8 cellular contexts compared by ENCODE assay signal in genomic region chr20:31587545-31588389, GRCh38. TPM values are rescaled to one million over a fixed set of nuclear protein-coding genes. Genes with fewer than 3 reads are reported as not detected.
A peak's percentile ranks its signal among the peaks of the same experiment; 100 is the strongest.
DNase-seq lines count a peak whose midpoint lies in the region; TF ChIP-seq lines count a peak whose summit lies in the region.

No MANE protein-coding gene starts in this region.

- DNase-seq in AG20443 (ENCODE audit: low spot score) (peak; percentile 61), HFFc6 (no peak), adrenal gland (peak in 1 of 7 donors; percentile 42), smooth muscle cell (lab: John Stamatoyannopoulos, UW; ENCODE audit: unreplicated experiment) (no peak), DMS153 (lab: John Stamatoyannopoulos, UW) (no peak), cerebellar nuclear complex (lab: John Stamatoyannopoulos, UW) (no peak)
- no peak for DNase-seq in stimulated activated CD8-positive, alpha-beta memory T cell treated with anti-CD3 and anti-CD28 coated beads, Interleukin-4, amount 100 ng/mL, for 48 hours

- peak overlapping the region; percentile 85 for H3K4me3 Mint-ChIP-seq in HFFc6

- no peaks in the 10 kb centered on the region for H3K79me2 ChIP-seq in smooth muscle cell (ENCODE audit: low read depth)

- TF ChIP-seq CTCF in HFFc6 (IDR thresholded peaks at IDR 0.05): no peak
- no peak for TF ChIP-seq CTCF in adrenal gland (IDR thresholded peaks at IDR 0.05)
- TF ChIP-seq CTCF in smooth muscle cell (IDR thresholded peaks at IDR 0.05; ENCODE audit: borderline replicate concordance, insufficient read depth, poor library complexity, severe bottlenecking): no peak

- 4 to 24% (median 7%) methylated on average over 12 to 76 of the region's 76 CpGs for WGBS in adrenal gland, 4 donors
- WGBS in smooth muscle cell (ENCODE audit: low lambda C conversion rate): 8% methylated on average over 75 of the region's 76 CpGs

- TF ChIP-seq POLR2A in adrenal gland (IDR thresholded peaks at IDR 0.05): no peak

- peak overlapping the region; percentile 83 for H3K4me2 ChIP-seq in smooth muscle cell

- peak overlapping the region in 2 of 4 donors; percentile 18 to 51 for H3K4me3 ChIP-seq in adrenal gland
- H3K4me3 ChIP-seq in iPS-11a (ENCODE audit: low read depth, low read length): peak overlapping the region; percentile 13
- peak overlapping the region; percentile 53 for H3K4me3 ChIP-seq in smooth muscle cell

- H3K9me3 ChIP-seq in adrenal gland (replicated peaks in 1 of 3) (no peaks in the 10 kb centered on the region), smooth muscle cell (replicated peaks; ENCODE audit: low read depth) (no peaks in the 10 kb centered on the region)

- H3K4me1 ChIP-seq in adrenal gland (replicated peaks in 1 of 2) (peaks cover 11 to 12% of the 10 kb centered on the region in 2 donors), smooth muscle cell (ENCODE audit: low read depth) (peaks cover 6% of the 10 kb centered on the region)

- no peak overlapping the region for H2AFZ ChIP-seq in smooth muscle cell (ENCODE audit: low read depth)

- H4K20me1 ChIP-seq in smooth muscle cell (ENCODE audit: low read depth): no peaks in the 10 kb centered on the region

- peaks cover 35% of the 10 kb centered on the region for H3K4me1 Mint-ChIP-seq in HFFc6 (ENCODE audit: low read depth)

- H3K9ac ChIP-seq in smooth muscle cell (ENCODE audit: low read depth): peak overlapping the region; percentile 6

- no peaks in the 10 kb centered on the region for H3K36me3 Mint-ChIP-seq in HFFc6 (ENCODE audit: low read depth)

- peak overlapping the region; percentile 85 for H3K27ac Mint-ChIP-seq in HFFc6

- H3K36me3 ChIP-seq in adrenal gland (replicated peaks in 1 of 2) (no peaks in the 10 kb centered on the region), smooth muscle cell (ENCODE audit: low read depth) (no peaks in the 10 kb centered on the region)

- intact Hi-C loops in adrenal gland (cut with DNase I): no loop called here

- H3K27ac ChIP-seq in adrenal gland: peak overlapping the region in 4 of 5 donors; percentile 36 to 81 (median 57)
- H3K27ac ChIP-seq in smooth muscle cell (ENCODE audit: low read depth): peak overlapping the region; percentile 66

- H3K9me3 Mint-ChIP-seq in HFFc6: no peaks in the 10 kb centered on the region

- H3K27me3 ChIP-seq in adrenal gland (no peaks in the 10 kb centered on the region), smooth muscle cell (ENCODE audit: low read depth) (no peaks in the 10 kb centered on the region)

- no peaks in the 10 kb centered on the region; the same call in 1 of the 2 replicates for H3K27me3 Mint-ChIP-seq in HFFc6 (ENCODE audit: insufficient read depth)

- peaks cover 14% of the 10 kb centered on the region for H3F3A ChIP-seq in smooth muscle cell (ENCODE audit: low read depth)

RNA-seq across cellular contexts. Expression of gene ID1, which starts 17.3 kb away (rescaled TPM):
- 100 to 1,000 TPM; 397 to 487 (median 452) TPM for total RNA-seq in HFFc6 (2021; fragmentation: NEBNext Ultra II Directional; extraction: Animal tissue kit (Norgen Biotek cat#: 25700))
- total RNA-seq in adrenal gland: 100 to 1,000 TPM in 7 of 8 donors, 10 to 100 TPM in 1; 60.7 to 468 (median 113) TPM
- polyA plus RNA-seq in adrenal gland: 100 to 1,000 TPM in 2 of 3 donors, 10 to 100 TPM in 1; 19.8 to 357 (median 192) TPM
- 396 and 414 TPM in 2 replicates for total RNA-seq in smooth muscle cell
- 87.6 and 182 TPM in 2 replicates for polyA plus RNA-seq in smooth muscle cell

RNA-seq across cellular contexts. Expression of gene COX4I2, which starts 49.9 kb away (rescaled TPM):
- not detected for total RNA-seq in HFFc6 (2021; fragmentation: NEBNext Ultra II Directional; extraction: Animal tissue kit (Norgen Biotek cat#: 25700))
- total RNA-seq in adrenal gland (not detected), smooth muscle cell (not detected in 2 replicates)
- polyA plus RNA-seq in adrenal gland (10 to 100 TPM in 1 of 3 donors, 1 to 10 TPM in 1, under 1 TPM in 1; 0.26 to 12.9 (median 2.8) TPM), smooth muscle cell (0.80 and 2.1 TPM in 2 replicates)
